8 cellular contexts compared by ENCODE assay signal in genomic region chr12:452667-453210, GRCh38. TPM values are rescaled to one million over a fixed set of nuclear protein-coding genes. Genes with fewer than 3 reads are reported as not detected.
DNase-seq lines count a peak whose midpoint lies in the region; ATAC-seq and TF ChIP-seq lines count a peak whose summit lies in the region.

No MANE protein-coding gene starts in this region.

- no peaks in the 10 kb centered on the region for H3K36me3 Mint-ChIP-seq in activated T-helper 1 cell treated with anti-CD3 and anti-CD28 coated beads, Interleukin-12 subunit alpha, Interleukin-12 subunit beta, Interleukin-2, Interleukin-4 antibody, amounts not matched to agents 30 ng/mL and 10 ng/mL and 1 ng/mL, durations not matched to agents 14 hours and 24 hours and 36 hours (ENCODE audit: low read depth)
- no peaks in the 10 kb centered on the region for H3K36me3 Mint-ChIP-seq in natural killer cell

- peak; percentile 27 for TF ChIP-seq CTCF in C4-2B (conservative IDR thresholded peaks at IDR 0.05)
- TF ChIP-seq CTCF in MM.1S (IDR thresholded peaks at IDR 0.05; ENCODE audit: low read length): no peak
- TF ChIP-seq CTCF in natural killer cell (IDR thresholded peaks at IDR 0.05): no peak

- H3K4me1 ChIP-seq in MM.1S (ENCODE audit: low read length): no peaks in the 10 kb centered on the region

- H3K79me2 ChIP-seq in MM.1S (ENCODE audit: low read length): no peaks in the 10 kb centered on the region

- intact Hi-C loops in activated T-helper 1 cell treated with anti-CD3 and anti-CD28 coated beads, Interleukin-12 subunit alpha, Interleukin-12 subunit beta, Interleukin-2, Interleukin-4 antibody, amounts not matched to agents 30 ng/mL and 10 ng/mL and 1 ng/mL, durations not matched to agents 14 hours and 24 hours and 36 hours (cut with micrococcal nuclease): loop anchor here (1.0 to 10.0 kb wide), 4 partner anchors 95 to 1142 kb away; partner anchors contain the start of genes FBXL14 and RAD52
- intact Hi-C loops in natural killer cell (cut with micrococcal nuclease): no loop called here

- no peaks in the 10 kb centered on the region for H3K9me2 ChIP-seq in MM.1S (replicated peaks; ENCODE audit: insufficient read depth, low read length)

- H3K27ac Mint-ChIP-seq in activated T-helper 1 cell treated with anti-CD3 and anti-CD28 coated beads, Interleukin-12 subunit alpha, Interleukin-12 subunit beta, Interleukin-2, Interleukin-4 antibody, amounts not matched to agents 30 ng/mL and 10 ng/mL and 1 ng/mL, durations not matched to agents 14 hours and 24 hours and 36 hours: no peak overlapping the region
- H3K27ac Mint-ChIP-seq in natural killer cell: no peak overlapping the region

- H3K4me3 Mint-ChIP-seq in activated T-helper 1 cell treated with anti-CD3 and anti-CD28 coated beads, Interleukin-12 subunit alpha, Interleukin-12 subunit beta, Interleukin-2, Interleukin-4 antibody, amounts not matched to agents 30 ng/mL and 10 ng/mL and 1 ng/mL, durations not matched to agents 14 hours and 24 hours and 36 hours: no peak overlapping the region
- H3K4me3 Mint-ChIP-seq in natural killer cell: no peak overlapping the region

- ATAC-seq in natural killer cell: no peak
- ATAC-seq in HG02623 (IDR thresholded peaks at IDR 0.05; ENCODE audit: unreplicated experiment): no peak
- ATAC-seq in GM19397 (IDR thresholded peaks at IDR 0.05; ENCODE audit: unreplicated experiment): no peak
- ATAC-seq in HG02798 (IDR thresholded peaks at IDR 0.05; ENCODE audit: poor library complexity, unreplicated experiment): no peak

- no peaks in the 10 kb centered on the region for H3K9me3 ChIP-seq in MM.1S (replicated peaks; ENCODE audit: insufficient read depth, low read length)

- no peak overlapping the region for H2AFZ ChIP-seq in MM.1S (ENCODE audit: low read length)

- no peaks in the 10 kb centered on the region for H3F3A ChIP-seq in MM.1S (ENCODE audit: insufficient read depth, low read length)

- no peaks in the 10 kb centered on the region for H3K9me3 Mint-ChIP-seq in activated T-helper 1 cell treated with anti-CD3 and anti-CD28 coated beads, Interleukin-12 subunit alpha, Interleukin-12 subunit beta, Interleukin-2, Interleukin-4 antibody, amounts not matched to agents 30 ng/mL and 10 ng/mL and 1 ng/mL, durations not matched to agents 14 hours and 24 hours and 36 hours
- no peaks in the 10 kb centered on the region for H3K9me3 Mint-ChIP-seq in natural killer cell

- peak; percentile 65 for DNase-seq in MM.1S
- peak; percentile 74 for DNase-seq in activated T-helper 1 cell treated with anti-CD3 and anti-CD28 coated beads, Interleukin-12 subunit alpha, Interleukin-12 subunit beta, Interleukin-2, Interleukin-4 antibody, amounts not matched to agents 30 ng/mL and 10 ng/mL and 1 ng/mL, durations not matched to agents 14 hours and 24 hours and 36 hours (ENCODE audit: low spot score)
- peak; percentile 23 for DNase-seq in natural killer cell
- DNase-seq in NCI-H1092 (lab: John Stamatoyannopoulos, UW): no peak

- peaks cover 15% of the 10 kb centered on the region for H3K27me3 ChIP-seq in MM.1S (replicated peaks; ENCODE audit: insufficient read depth, low read length)

- no peaks in the 10 kb centered on the region for H3K36me3 ChIP-seq in MM.1S (replicated peaks; ENCODE audit: insufficient read depth, low read length)

- peaks cover 22% of the 10 kb centered on the region for H3K27me3 Mint-ChIP-seq in activated T-helper 1 cell treated with anti-CD3 and anti-CD28 coated beads, Interleukin-12 subunit alpha, Interleukin-12 subunit beta, Interleukin-2, Interleukin-4 antibody, amounts not matched to agents 30 ng/mL and 10 ng/mL and 1 ng/mL, durations not matched to agents 14 hours and 24 hours and 36 hours (ENCODE audit: insufficient read depth)
- peaks cover 3 to 4% of the 10 kb centered on the region in 2 donors for H3K27me3 Mint-ChIP-seq in natural killer cell (ENCODE audit: low read depth in 2 of 2)

- no peak overlapping the region for H3K27ac ChIP-seq in C4-2B
- no peak overlapping the region for H3K27ac ChIP-seq in MM.1S (ENCODE audit: low read length)

- no peaks in the 10 kb centered on the region for H4K20me1 ChIP-seq in MM.1S (ENCODE audit: insufficient read depth, low read length)

- H3K9ac ChIP-seq in MM.1S (ENCODE audit: low read length): no peak overlapping the region

- no peak overlapping the region for H3K4me3 ChIP-seq in MM.1S (ENCODE audit: low read length)

- H3K4me1 Mint-ChIP-seq in activated T-helper 1 cell treated with anti-CD3 and anti-CD28 coated beads, Interleukin-12 subunit alpha, Interleukin-12 subunit beta, Interleukin-2, Interleukin-4 antibody, amounts not matched to agents 30 ng/mL and 10 ng/mL and 1 ng/mL, durations not matched to agents 14 hours and 24 hours and 36 hours (ENCODE audit: low read depth): peaks cover 4% of the 10 kb centered on the region
- H3K4me1 Mint-ChIP-seq in natural killer cell: peaks cover 0 to 10% of the 10 kb centered on the region in 2 donors

- H3K4me2 ChIP-seq in MM.1S (ENCODE audit: low read depth, low read length): peak overlapping the region; percentile 41; the same call in 1 of the 2 replicates

RNA-seq across cellular contexts. Expression of gene B4GALNT3, which starts 7.0 kb away (rescaled TPM):
- 7.6 and 8.6 TPM in 2 replicates for total RNA-seq in activated T-helper 1 cell treated with anti-CD3 and anti-CD28 coated beads, Interleukin-12 subunit alpha, Interleukin-12 subunit beta, Interleukin-2, Interleukin-4 antibody, amounts not matched to agents 30 ng/mL and 10 ng/mL and 1 ng/mL, durations not matched to agents 14 hours and 24 hours and 36 hours
- total RNA-seq in natural killer cell: 1 to 10 TPM in 1 of 3 donors, under 1 TPM in 1, not detected in 1; 0.93 to 4.2 TPM

RNA-seq across cellular contexts. Expression of gene CCDC77, which starts 51.3 kb away (rescaled TPM):
- total RNA-seq in activated T-helper 1 cell treated with anti-CD3 and anti-CD28 coated beads, Interleukin-12 subunit alpha, Interleukin-12 subunit beta, Interleukin-2, Interleukin-4 antibody, amounts not matched to agents 30 ng/mL and 10 ng/mL and 1 ng/mL, durations not matched to agents 14 hours and 24 hours and 36 hours: 12.6 and 14.6 TPM in 2 replicates
- total RNA-seq in natural killer cell: 10 to 100 TPM; 10.9 to 18.5 (median 15.1) TPM
